Comparison of ENCODE assay signal across 20 cellular contexts in the genomic region with DNA sequence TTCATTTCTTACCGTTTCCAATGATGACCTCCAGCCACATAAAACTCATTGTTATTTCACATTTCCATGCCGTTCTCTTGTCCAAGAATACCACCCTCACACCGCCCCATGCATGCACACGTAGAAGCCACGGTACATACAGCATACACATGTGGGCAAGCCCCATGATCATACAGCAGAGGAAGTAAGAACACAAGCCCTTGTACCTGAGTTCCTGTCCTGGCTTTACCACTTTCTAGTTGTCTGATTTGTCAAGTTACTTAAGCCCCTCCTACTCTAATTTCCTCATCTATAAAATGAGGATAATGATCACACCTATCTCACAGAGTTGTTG. TPM values are rescaled to one million over a fixed set of nuclear protein-coding genes. Genes with fewer than 3 reads are reported as not detected.
DNase-seq lines count a peak whose midpoint lies in the region; ATAC-seq, FAIRE-seq and TF ChIP-seq lines count a peak whose summit lies in the region.
"Had no signal": no experiment of that assay in that cellular context is flagged by ENCODE, and none has a peak within 500 bp of the region (broad histone marks: within the 10 kb centered on the region; RNA-seq: fewer than 3 reads in every experiment).

No MANE protein-coding gene starts in this region.

- no peak overlapping the region for H3K9ac ChIP-seq in H1 (replicated peaks in 1 of 4; ENCODE audit: extremely low read depth in 1 of 4, low read depth in 3 of 4, low read length in 3 of 4)

- no peak overlapping the region for H2BK15ac ChIP-seq in H1 (ENCODE audit: low read length)

- POLR2A ChIA-PET in activated CD8-positive, alpha-beta T cell treated with anti-CD3 and anti-CD28 coated beads, Interleukin-2, amount 10 ng/mL, durations not matched to agents 7 days and 5 days (lab: Charles Lee), result no interaction called here
- POLR2A ChIA-PET in H1 (lab: Charles Lee; ENCODE audit: partially characterized antibody), result interaction anchor here (1.1 kb wide), 1 partner anchor 70 kb away, joined by 3 read pairs; no protein-coding TSS in a partner anchor

- H3K27ac Mint-ChIP-seq in activated CD4-positive, alpha-beta T cell treated with anti-CD3 and anti-CD28 coated beads, Interleukin-2, amount 10 ng/mL, durations not matched to agents 24 days and 14 days, result peak overlapping the region; percentile 94
- H3K27ac Mint-ChIP-seq in activated CD8-positive, alpha-beta T cell treated with anti-CD3 and anti-CD28 coated beads, Interleukin-2, amount 10 ng/mL, durations not matched to agents 7 days and 5 days, result peak overlapping the region; percentile 57

- H3K4me3 ChIP-seq in GM12865 (ENCODE audit: low read depth, low read length), result no peak overlapping the region
- H3K4me3 ChIP-seq in H1 (ENCODE audit: extremely low read depth in 1 of 4, insufficient read depth in 2 of 4, low read depth in 3 of 4, low read length in 4 of 4), result no peak overlapping the region
- no peak overlapping the region for H3K4me3 ChIP-seq in small intestine (ENCODE audit: low read depth in 1 of 2, low read length in 2 of 2)
- H3K4me3 ChIP-seq: ascending aorta, left lung, PC-9, spleen had no signal

- no peak overlapping the region for H2BK12ac ChIP-seq in H1 (ENCODE audit: low read depth, low read length)

- H4K91ac ChIP-seq in H1 (replicated peaks; ENCODE audit: insufficient read length, low read length), result no peak overlapping the region

- no peak overlapping the region for H3K23ac ChIP-seq in H1 (ENCODE audit: insufficient read length)

- peaks cover 1% of the 10 kb centered on the region for H3K27me3 Mint-ChIP-seq in activated CD4-positive, alpha-beta T cell treated with anti-CD3 and anti-CD28 coated beads, Interleukin-2, amount 10 ng/mL, durations not matched to agents 24 days and 14 days
- no peaks in the 10 kb centered on the region for H3K27me3 Mint-ChIP-seq in activated CD8-positive, alpha-beta T cell treated with anti-CD3 and anti-CD28 coated beads, Interleukin-2, amount 10 ng/mL, durations not matched to agents 7 days and 5 days (ENCODE audit: low read depth)

- no peak overlapping the region for H2AK5ac ChIP-seq in H1 (ENCODE audit: low read depth, low read length)

- ATAC-seq in activated CD8-positive, alpha-beta T cell treated with anti-CD3 and anti-CD28 coated beads, Interleukin-2, amount 10 ng/mL, durations not matched to agents 7 days and 5 days, result no peak
- ATAC-seq in GM21447 (IDR thresholded peaks at IDR 0.05; ENCODE audit: unreplicated experiment), result no peak
- ATAC-seq: left lung had no signal

- no peak for DNase-seq in activated CD4-positive, alpha-beta T cell treated with anti-CD3 and anti-CD28 coated beads, Interleukin-2, amount 10 ng/mL, durations not matched to agents 24 days and 14 days
- DNase-seq in activated CD4-positive, alpha-beta T cell treated with anti-CD3 and anti-CD28 coated beads for 1 hour, result no peak
- DNase-seq in GM12865 (ENCODE audit: low read depth), result peak; percentile 51
- DNase-seq in activated CD8-positive, alpha-beta T cell treated with anti-CD3 and anti-CD28 coated beads, Interleukin-2, amount 10 ng/mL, durations not matched to agents 7 days and 5 days, result no peak
- no peak for DNase-seq in H1 (ENCODE audit: low read depth in 1 of 2, low spot score in 2 of 2)
- no peak for DNase-seq in effector CD4-positive, alpha-beta T cell
- no peak for DNase-seq in small intestine
- DNase-seq: GF-D8, KBM-7, left lung, midbrain, NCI-H187, NCI-H82, PC-9, spleen, T1000 had no signal

- TF ChIP-seq POLR2A in H1 (IDR thresholded peaks at IDR 0.05; ENCODE audit: control extremely low read depth in 1 of 2, low read depth in 2 of 2, low read length in 2 of 2), result no peak

- no peak for TF ChIP-seq RAD21 in H1 (IDR thresholded peaks at IDR 0.05 in 1 of 2, conservative IDR thresholded peaks at IDR 0.05 in 1 of 2; ENCODE audit: low read depth in 2 of 2, low read length in 2 of 2)

- no peak for TF ChIP-seq EP300 in H1 (IDR thresholded peaks at IDR 0.05; ENCODE audit: borderline replicate concordance in 1 of 2, low read depth in 2 of 2, low read length in 2 of 2)

- H3K23me2 ChIP-seq in H1 (ENCODE audit: low read depth, low read length), result no peaks in the 10 kb centered on the region

- H3K27me3 ChIP-seq in H1 (replicated peaks in 1 of 4; ENCODE audit: control insufficient read depth in 3 of 4, extremely low read depth in 1 of 4, insufficient read depth in 3 of 4, low read length in 3 of 4) (no peaks in the 10 kb centered on the region), small intestine (ENCODE audit: control insufficient read depth in 2 of 2, insufficient read depth in 2 of 2, low read length in 2 of 2) (no peaks in the 10 kb centered on the region)
- H3K27me3 ChIP-seq: ascending aorta, left lung, neutrophil, spleen had no signal

- no peak overlapping the region for H2BK20ac ChIP-seq in H1 (ENCODE audit: low read length)

- no peak for TF ChIP-seq CTCF in GM12865 (IDR thresholded peaks at IDR 0.05; ENCODE audit: insufficient read depth, low read depth, low read length, missing control alignments)
- no peak for TF ChIP-seq CTCF in H1 (IDR thresholded peaks at IDR 0.05; ENCODE audit: control extremely low read depth in 1 of 3, insufficient read depth in 1 of 3, low read depth in 1 of 3, low read length in 3 of 3)

- peak overlapping the region; percentile 15 for H4K5ac ChIP-seq in H1 (ENCODE audit: insufficient read length, low read depth, low read length)

- H3K9me3 ChIP-seq in H1 (ENCODE audit: insufficient read depth in 2 of 2, low read depth in 1 of 2, low read length in 1 of 2) (no peaks in the 10 kb centered on the region), small intestine (ENCODE audit: control insufficient read depth, low read depth) (no peaks in the 10 kb centered on the region)
- H3K9me3 ChIP-seq: ascending aorta, left lung, neutrophil, spleen had no signal

- H3K56ac ChIP-seq in H1 (replicated peaks; ENCODE audit: insufficient read length, low read depth, low read length), result no peak overlapping the region

- FAIRE-seq in H1 (lab: Jason Lieb, UNC), result no peak
- no peak for FAIRE-seq in small intestine (lab: Jason Lieb, UNC)
- FAIRE-seq: A204.1 had no signal

- H3K4me2 ChIP-seq in H1 (ENCODE audit: insufficient read depth in 1 of 2, low read depth in 2 of 2, low read length in 2 of 2), result no peak overlapping the region
- H3K4me2 ChIP-seq: PC-9 had no signal

- intact Hi-C loops in activated CD4-positive, alpha-beta T cell treated with anti-CD3 and anti-CD28 coated beads, Interleukin-2, amount 10 ng/mL, durations not matched to agents 24 days and 14 days (cut with micrococcal nuclease), result no loop called here

- peaks cover 36% of the 10 kb centered on the region for H3K36me3 Mint-ChIP-seq in activated CD4-positive, alpha-beta T cell treated with anti-CD3 and anti-CD28 coated beads, Interleukin-2, amount 10 ng/mL, durations not matched to agents 24 days and 14 days (ENCODE audit: low read depth)
- peaks cover 14% of the 10 kb centered on the region for H3K36me3 Mint-ChIP-seq in activated CD8-positive, alpha-beta T cell treated with anti-CD3 and anti-CD28 coated beads, Interleukin-2, amount 10 ng/mL, durations not matched to agents 7 days and 5 days (ENCODE audit: low read depth)

- peaks cover 5% of the 10 kb centered on the region; the same call in 1 of the 2 replicates for H3K79me1 ChIP-seq in H1 (ENCODE audit: low read depth, low read length)

- H3K79me2 ChIP-seq in H1 (ENCODE audit: control insufficient read depth in 1 of 2, insufficient read depth in 2 of 2, low read length in 2 of 2), result peaks cover 0 to 72% of the 10 kb centered on the region in 2 experiments; a peak in 3 of 4 replicates

- CTCF ChIA-PET in activated CD8-positive, alpha-beta T cell treated with anti-CD3 and anti-CD28 coated beads, Interleukin-2, amount 10 ng/mL, durations not matched to agents 7 days and 5 days (lab: Charles Lee), result interaction anchor here (0.6 to 4.7 kb wide), 4 partner anchors 61 to 1991 kb away, joined by 3 to 38 read pairs (median 6); partner anchors contain the start of gene DUSP16
- CTCF ChIA-PET in H1 (lab: Charles Lee; ENCODE audit: partially characterized antibody), result interaction anchor here (0.6 to 3.2 kb wide), 17 partner anchors 11 to 234 kb away, joined by 3 to 14 read pairs (median 6); no protein-coding TSS in a partner anchor

- no peak overlapping the region for H2BK120ac ChIP-seq in H1 (replicated peaks; ENCODE audit: low read depth, low read length)

- no peak overlapping the region for H3K14ac ChIP-seq in H1 (ENCODE audit: insufficient read length)

- H3K9me3 Mint-ChIP-seq in activated CD4-positive, alpha-beta T cell treated with anti-CD3 and anti-CD28 coated beads, Interleukin-2, amount 10 ng/mL, durations not matched to agents 24 days and 14 days, result no peaks in the 10 kb centered on the region
- no peaks in the 10 kb centered on the region for H3K9me3 Mint-ChIP-seq in activated CD8-positive, alpha-beta T cell treated with anti-CD3 and anti-CD28 coated beads, Interleukin-2, amount 10 ng/mL, durations not matched to agents 7 days and 5 days (ENCODE audit: insufficient read depth)

- H3K18ac ChIP-seq in H1 (ENCODE audit: extremely low read depth, low read length), result no peak overlapping the region

- H4K20me1 ChIP-seq in H1 (replicated peaks in 1 of 2; ENCODE audit: control insufficient read depth in 1 of 2, insufficient read depth in 2 of 2, low read length in 2 of 2), result peaks cover 2% of the 10 kb centered on the region in 2 experiments

- no peak overlapping the region for H3K4ac ChIP-seq in H1 (replicated peaks; ENCODE audit: insufficient read length, low read depth, low read length)

- peaks cover 51% of the 10 kb centered on the region for H3K4me1 Mint-ChIP-seq in activated CD4-positive, alpha-beta T cell treated with anti-CD3 and anti-CD28 coated beads, Interleukin-2, amount 10 ng/mL, durations not matched to agents 24 days and 14 days
- peaks cover 31% of the 10 kb centered on the region for H3K4me1 Mint-ChIP-seq in activated CD8-positive, alpha-beta T cell treated with anti-CD3 and anti-CD28 coated beads, Interleukin-2, amount 10 ng/mL, durations not matched to agents 7 days and 5 days (ENCODE audit: low read depth)

- H3K4me1 ChIP-seq in H1 (replicated peaks in 1 of 4; ENCODE audit: control insufficient read depth in 3 of 4, insufficient read depth in 4 of 4, low read length in 3 of 4) (peaks cover 0 to 19% (median 8%) of the 10 kb centered on the region in 4 experiments; a peak in 4 of 7 replicates), small intestine (ENCODE audit: control insufficient read depth in 2 of 2, insufficient read depth in 1 of 2, low read depth in 1 of 2, low read length in 1 of 2) (peaks cover 5 to 9% of the 10 kb centered on the region in 2 donors)

- H3K4me3 Mint-ChIP-seq in activated CD4-positive, alpha-beta T cell treated with anti-CD3 and anti-CD28 coated beads, Interleukin-2, amount 10 ng/mL, durations not matched to agents 24 days and 14 days, result peak overlapping the region; percentile 44
- no peak overlapping the region for H3K4me3 Mint-ChIP-seq in activated CD8-positive, alpha-beta T cell treated with anti-CD3 and anti-CD28 coated beads, Interleukin-2, amount 10 ng/mL, durations not matched to agents 7 days and 5 days

- H2BK5ac ChIP-seq in H1 (ENCODE audit: low read depth, low read length), result peak overlapping the region; percentile 14; the same call in 1 of the 2 replicates

- H3K36me3 ChIP-seq in H1 (ENCODE audit: control insufficient read depth in 2 of 4, insufficient read depth in 4 of 4, low read length in 3 of 4), result no peaks in the 10 kb centered on the region
- H3K36me3 ChIP-seq in small intestine (ENCODE audit: control insufficient read depth in 2 of 2, insufficient read depth in 2 of 2, low read length in 2 of 2), result peaks cover 0 to 3% of the 10 kb centered on the region in 2 donors
- H3K36me3 ChIP-seq: ascending aorta, neutrophil had no signal

- H4K8ac ChIP-seq in H1 (ENCODE audit: extremely low read depth, insufficient read depth, low read length), result no peak overlapping the region

- no peak overlapping the region for H3K27ac ChIP-seq in H1 (ENCODE audit: low read depth, low read length)
- H3K27ac ChIP-seq in small intestine (ENCODE audit: low read depth in 1 of 2, low read length in 1 of 2), result peak overlapping the region in 1 of 2 donors; percentile 50
- H3K27ac ChIP-seq: ascending aorta, left lung, neutrophil, PC-9 had no signal

- no peak overlapping the region for H2AFZ ChIP-seq in H1 (ENCODE audit: low read length)
- H2AFZ ChIP-seq: PC-9 had no signal

- 95% methylated on average over 5 of the region's 5 CpGs; no CpG with 5 or more reads in 1 of the 2 experiments for WGBS in H1 (ENCODE audit: extremely low coverage in 1 of 2, insufficient coverage in 1 of 2, insufficient read length in 1 of 2, insufficient replicate concordance in 2 of 2, low coverage in 1 of 2, low lambda C conversion rate in 2 of 2, missing lambda C conversion rate in 1 of 2), 2 experiments
- 83 to 92% (median 88%) methylated on average over 5 of the region's 5 CpGs for WGBS in small intestine, 3 donors

RNA-seq across cellular contexts. Expression of gene DUSP16, which starts 59.9 kb away (rescaled TPM):
- total RNA-seq in activated CD4-positive, alpha-beta T cell treated with anti-CD3 and anti-CD28 coated beads, Interleukin-2, amount 10 ng/mL, durations not matched to agents 24 days and 14 days, result 48.3 and 51.2 TPM in 2 replicates
- 10 to 100 TPM; 17.4 to 19.0 TPM for total RNA-seq in activated CD8-positive, alpha-beta T cell treated with anti-CD3 and anti-CD28 coated beads, Interleukin-2, amount 10 ng/mL, durations not matched to agents 7 days and 5 days
- total RNA-seq in H1 (2021; fragmentation: NEBNext Ultra II Directional; extraction: Animal tissue kit (Norgen Biotek cat#: 25700)), result 55.9 and 60.5 TPM in 2 replicates
- polyA plus RNA-seq in H1 (2011; rRNA removed) (24.1 and 31.6 TPM in 2 replicates), small intestine (10 to 100 TPM; 22.5 to 33.1 (median 27.0) TPM)
- polyA plus RNA-seq in H1 (2011; cell fraction: cytosol; rRNA removed), result 33.4 TPM
- polyA plus RNA-seq in H1 (2011; cell fraction: nucleus; rRNA removed), result 24.1 TPM
- 33.5 to 43.7 TPM (median 37.2 TPM) in 4 replicates for polyA plus RNA-seq in H1 (2012, experiment 1 of 2)
- polyA plus RNA-seq in H1 (2012, experiment 2 of 2), result 7.8 TPM
- 23.4 TPM for polyA plus RNA-seq in H1 (2013, experiment 1 of 2)
- polyA plus RNA-seq in H1 (2013, experiment 2 of 2), result 24.5 TPM
- polyA minus RNA-seq in H1 (2011; rRNA and poly(A)+ RNA removed), result 59.4 and 60.2 TPM in 2 replicates
- 36.3 TPM for polyA minus RNA-seq in H1 (2011; cell fraction: cytosol; rRNA and poly(A)+ RNA removed)
- 25.1 TPM for polyA minus RNA-seq in H1 (2011; cell fraction: nucleus; rRNA and poly(A)+ RNA removed)
